ENCODE assay signal across 25 cellular contexts in genomic region chr16:16197966-16198365, GRCh38. TPM values are rescaled to one million over a fixed set of nuclear protein-coding genes. Genes with fewer than 3 reads are reported as not detected.
DNase-seq lines count a peak whose midpoint lies in the region; ATAC-seq, FAIRE-seq and TF ChIP-seq lines count a peak whose summit lies in the region.
"Had no signal": no experiment of that assay in that cellular context is flagged by ENCODE, and none has a peak within 500 bp of the region (broad histone marks: within the 10 kb centered on the region; RNA-seq: fewer than 3 reads in every experiment).

No MANE protein-coding gene starts in this region.

- H3K4me3 ChIP-seq in HepG2 (replicated peaks in 1 of 3; ENCODE audit: insufficient read depth in 1 of 3, low read depth in 2 of 3, low read length in 3 of 3) (no peak overlapping the region), right lobe of liver (no peak overlapping the region), RWPE2 (ENCODE audit: severe bottlenecking) (no peak overlapping the region)
- H3K4me3 ChIP-seq: A549, GM12878 had no signal

- no peak for FAIRE-seq in HepG2 (lab: Jason Lieb, UNC)
- FAIRE-seq: A549, GM12878, GM12892, GM18507 had no signal

- no peak overlapping the region for H3K9ac ChIP-seq in HepG2 (ENCODE audit: insufficient read depth, low read depth, low read length)

- 98% methylated on average over 17 of the region's 17 CpGs for WGBS in HepG2 (ENCODE audit: low lambda C conversion rate)
- 69% methylated on average over 11 of the region's 17 CpGs for WGBS in right lobe of liver (ENCODE audit: insufficient coverage, low coverage, low lambda C conversion rate, missing lambda C conversion rate)

- no peaks in the 10 kb centered on the region for H3K27me3 ChIP-seq in HepG2 (ENCODE audit: control insufficient read depth in 1 of 2, insufficient read depth in 2 of 2, low read length in 2 of 2)
- no peaks in the 10 kb centered on the region for H3K27me3 ChIP-seq in right lobe of liver
- no peaks in the 10 kb centered on the region for H3K27me3 ChIP-seq in RWPE2 (ENCODE audit: insufficient read depth, poor library complexity, severe bottlenecking)

- H3K4me1 ChIP-seq in HepG2 (ENCODE audit: insufficient read depth, low read length) (no peaks in the 10 kb centered on the region), right lobe of liver (no peaks in the 10 kb centered on the region), RWPE2 (ENCODE audit: insufficient read depth, poor library complexity, severe bottlenecking) (no peaks in the 10 kb centered on the region)

- in situ Hi-C loops in HepG2 (cut with HindIII; ENCODE audit: extremely low pct_ligation_motif_present, low pct_unique_long_range_greater_than_20kb) = no loop called here

- intact Hi-C loops in HepG2 (cut with micrococcal nuclease; ENCODE audit: unreplicated experiment) = no loop called here
- intact Hi-C loops in right lobe of liver (cut with DNase I) = no loop called here

- DNase-seq in HepG2 (ENCODE audit: low spot score) (no peak), right lobe of liver (no peak), RWPE2 (ENCODE audit: low spot score) (peak; percentile 61), DMS153 (lab: John Stamatoyannopoulos, UW) (no peak)
- DNase-seq: AML-193; C1 segment of cervical spinal cord; CD4-positive, alpha-beta memory T cell; CD4-positive, CD25-positive, alpha-beta regulatory T cell; CD8-positive, alpha-beta memory T cell; COR-L47; DMS 273 treated with DMSO at 0.1 percent for 48 hours; DMS79 treated with DMSO at 0.1 percent for 48 hours; EL; GDM1 had no signal

- H3K36me3 Mint-ChIP-seq in stimulated activated memory B cell treated with anti-CD40 and anti-IgM and Interleukin-4, amounts not matched to agents 10 μg/mL and 1 μg/mL and 100 μg/mL, for 72 hours = no peaks in the 10 kb centered on the region
- H3K36me3 Mint-ChIP-seq: CD4-positive, alpha-beta memory T cell; CD4-positive, CD25-positive, alpha-beta regulatory T cell; CD8-positive, alpha-beta memory T cell had no signal

- no peak overlapping the region for H3K4me2 ChIP-seq in HepG2 (ENCODE audit: low read depth, low read length)
- H3K4me2 ChIP-seq: A549 had no signal

- TF ChIP-seq EP300 in HepG2 (IDR thresholded peaks at IDR 0.05; ENCODE audit: low read depth in 2 of 2, low read length in 2 of 2) (no peak), HepG2 (CRISPR knock-in tag; IDR thresholded peaks at IDR 0.05; ENCODE audit: borderline replicate concordance) (no peak)

- H3K79me2 ChIP-seq in HepG2 (ENCODE audit: insufficient read depth, low read length) = no peaks in the 10 kb centered on the region

- no peak overlapping the region for H3K4me3 Mint-ChIP-seq in stimulated activated memory B cell treated with anti-CD40 and anti-IgM and Interleukin-4, amounts not matched to agents 10 μg/mL and 1 μg/mL and 100 μg/mL, for 72 hours
- H3K4me3 Mint-ChIP-seq: B cell; CD14-positive monocyte; CD4-positive, alpha-beta memory T cell; CD4-positive, CD25-positive, alpha-beta regulatory T cell; CD8-positive, alpha-beta memory T cell had no signal

- peaks cover 25 to 58% of the 10 kb centered on the region in 2 experiments for H3K36me3 ChIP-seq in HepG2 (replicated peaks in 1 of 2; ENCODE audit: control insufficient read depth in 1 of 2, insufficient read depth in 2 of 2, low read length in 2 of 2)
- peaks cover 0 to 51% (median 22%) of the 10 kb centered on the region in 4 donors for H3K36me3 ChIP-seq in right lobe of liver
- no peaks in the 10 kb centered on the region for H3K36me3 ChIP-seq in RWPE2 (ENCODE audit: low read depth)

- no peaks in the 10 kb centered on the region for H3K27me3 Mint-ChIP-seq in stimulated activated memory B cell treated with anti-CD40 and anti-IgM and Interleukin-4, amounts not matched to agents 10 μg/mL and 1 μg/mL and 100 μg/mL, for 72 hours
- H3K27me3 Mint-ChIP-seq: B cell had no signal

- CTCF ChIA-PET in HepG2 (lab: Yijun Ruan, JAX; ENCODE audit: low intra/inter-chr PET ratio, low total read pairs) = no interaction called here

- peak overlapping the region; percentile 75 for H3K27ac Mint-ChIP-seq in stimulated activated memory B cell treated with anti-CD40 and anti-IgM and Interleukin-4, amounts not matched to agents 10 μg/mL and 1 μg/mL and 100 μg/mL, for 72 hours
- H3K27ac Mint-ChIP-seq: B cell; CD4-positive, CD25-positive, alpha-beta regulatory T cell; CD8-positive, alpha-beta memory T cell had no signal

- no TSS peak for BruUV-seq in HepG2 (replicated peaks; lab: Mats Ljungman, UMichigan)

- TF ChIP-seq CTCF in HepG2 (CRISPR knock-in tag; IDR thresholded peaks at IDR 0.05) (no peak), right lobe of liver (IDR thresholded peaks at IDR 0.05) (no peak), RWPE2 (IDR thresholded peaks at IDR 0.05; ENCODE audit: poor library complexity, severe bottlenecking) (no peak)

- peaks cover 19% of the 10 kb centered on the region for H3K4me1 Mint-ChIP-seq in stimulated activated memory B cell treated with anti-CD40 and anti-IgM and Interleukin-4, amounts not matched to agents 10 μg/mL and 1 μg/mL and 100 μg/mL, for 72 hours
- H3K4me1 Mint-ChIP-seq: CD8-positive, alpha-beta memory T cell had no signal

- POLR2A ChIA-PET in HepG2 (lab: Yijun Ruan, JAX) = no interaction called here

- no peak overlapping the region for H3K27ac ChIP-seq in HepG2 (ENCODE audit: extremely low read length, insufficient read depth, low read length)
- H3K27ac ChIP-seq in right lobe of liver = no peak overlapping the region
- no peak overlapping the region for H3K27ac ChIP-seq in RWPE2 (ENCODE audit: poor library complexity, severe bottlenecking)
- H3K27ac ChIP-seq: 22Rv1, A549 had no signal

- no peak for TF ChIP-seq RAD21 in HepG2 (CRISPR knock-in tag; IDR thresholded peaks at IDR 0.05)

- H4K20me1 ChIP-seq in HepG2 (ENCODE audit: insufficient read depth, low read length) = peaks cover 3% of the 10 kb centered on the region; the same call in 1 of the 2 replicates

- no peak for TF ChIP-seq POLR2A in HepG2 (IDR thresholded peaks at IDR 0.05; ENCODE audit: insufficient read depth in 1 of 2, low read depth in 2 of 2, low read length in 2 of 2)
- TF ChIP-seq POLR2A in right lobe of liver (IDR thresholded peaks at IDR 0.05) = no peak

- H2AFZ ChIP-seq in HepG2 (ENCODE audit: low read length) = no peak overlapping the region

- H3K9me3 Mint-ChIP-seq in stimulated activated memory B cell treated with anti-CD40 and anti-IgM and Interleukin-4, amounts not matched to agents 10 μg/mL and 1 μg/mL and 100 μg/mL, for 72 hours = no peaks in the 10 kb centered on the region
- H3K9me3 Mint-ChIP-seq: CD14-positive monocyte; CD4-positive, alpha-beta memory T cell; CD4-positive, CD25-positive, alpha-beta regulatory T cell; CD8-positive, alpha-beta memory T cell had no signal

- H3K9me3 ChIP-seq in HepG2 (ENCODE audit: low read length) (no peaks in the 10 kb centered on the region), right lobe of liver (no peaks in the 10 kb centered on the region), RWPE2 (ENCODE audit: severe bottlenecking) (no peaks in the 10 kb centered on the region)
- H3K9me3 ChIP-seq: A549 had no signal

- ATAC-seq in HepG2 = no peak
- no peak for ATAC-seq in right lobe of liver
- no peak for ATAC-seq in RWPE2 (ENCODE audit: low read depth)
- no peak for ATAC-seq in stimulated activated memory B cell treated with anti-CD40 and anti-IgM and Interleukin-4, amounts not matched to agents 10 μg/mL and 1 μg/mL and 100 μg/mL, for 72 hours
- ATAC-seq in GM19328 (IDR thresholded peaks at IDR 0.05; ENCODE audit: unreplicated experiment) = no peak
- ATAC-seq: A549, GM12878 had no signal

RNA-seq across cellular contexts. Expression of gene ABCC6, which starts 25.3 kb away (rescaled TPM):
- total RNA-seq in HepG2 (2016; rRNA removed; fragmentation: Illumina TruSeq; extraction: Trizol) = 69.0 and 105 TPM in 2 replicates
- 46.6 and 50.0 TPM in 2 replicates for total RNA-seq in HepG2 (2016; cell fraction: cytosol; rRNA removed; fragmentation: Illumina TruSeq; extraction: Trizol; ENCODE audit: low read depth)
- 66.2 and 111 TPM in 2 replicates for total RNA-seq in HepG2 (2016; cell fraction: insoluble cytoplasmic fraction; rRNA removed; fragmentation: Illumina TruSeq; extraction: Trizol)
- 72.4 and 74.0 TPM in 2 replicates for total RNA-seq in HepG2 (2016; cell fraction: membrane; rRNA removed; fragmentation: Illumina TruSeq; extraction: Trizol)
- total RNA-seq in HepG2 (2016; cell fraction: nucleus; rRNA removed; fragmentation: Illumina TruSeq; extraction: Trizol) = 130 and 145 TPM in 2 replicates
- 82.4 and 93.6 TPM in 2 replicates for polyA plus RNA-seq in HepG2 (2011; rRNA removed)
- 54.2 and 60.1 TPM in 2 replicates for polyA plus RNA-seq in HepG2 (2011; cell fraction: cytosol; rRNA removed)
- 278 and 296 TPM in 2 replicates for polyA plus RNA-seq in HepG2 (2011; cell fraction: nucleus; rRNA removed)
- polyA plus RNA-seq in HepG2 (2012) = 40.5 and 55.8 TPM in 2 replicates
- polyA plus RNA-seq in HepG2 (2016; cell fraction: cytosol; fragmentation: Illumina TruSeq; extraction: Trizol; ENCODE audit: low read depth) = 42.5 and 47.9 TPM in 2 replicates
- 81.9 and 89.8 TPM in 2 replicates for polyA plus RNA-seq in HepG2 (2016; cell fraction: insoluble cytoplasmic fraction; fragmentation: Illumina TruSeq; extraction: Trizol; ENCODE audit: low read depth)
- 76.1 and 80.8 TPM in 2 replicates for polyA plus RNA-seq in HepG2 (2016; cell fraction: membrane; fragmentation: Illumina TruSeq; extraction: Trizol; ENCODE audit: low read depth)
- 234 and 237 TPM in 2 replicates for polyA plus RNA-seq in HepG2 (2016; cell fraction: nucleus; fragmentation: Illumina TruSeq; extraction: Trizol; ENCODE audit: insufficient read depth, low read depth)
- 3.8 and 144 TPM in 2 replicates for polyA minus RNA-seq in HepG2 (2011; rRNA and poly(A)+ RNA removed; ENCODE audit: low replicate concordance)
- 22.9 and 30.3 TPM in 2 replicates for polyA minus RNA-seq in HepG2 (2011; cell fraction: cytosol; rRNA and poly(A)+ RNA removed)
- 184 and 244 TPM in 2 replicates for polyA minus RNA-seq in HepG2 (2011; cell fraction: nucleus; rRNA and poly(A)+ RNA removed)
- 100 to 1,000 TPM in 3 of 6 experiments, 10 to 100 TPM in 3; 54.9 to 115 (median 97.1) TPM for total RNA-seq in right lobe of liver
- total RNA-seq: A172; B cell; CD4-positive, alpha-beta memory T cell; CD4-positive, CD25-positive, alpha-beta regulatory T cell; CD8-positive, alpha-beta memory T cell; Daoy; GM12878 had no signal

RNA-seq across cellular contexts. Expression of gene NOMO3, which starts 34.4 kb away (rescaled TPM):
- total RNA-seq in HepG2 (2016; rRNA removed; fragmentation: Illumina TruSeq; extraction: Trizol) = 17.2 and 44.0 TPM in 2 replicates
- total RNA-seq in HepG2 (2016; cell fraction: cytosol; rRNA removed; fragmentation: Illumina TruSeq; extraction: Trizol; ENCODE audit: low read depth) = 31.5 and 33.0 TPM in 2 replicates
- 14.3 and 47.7 TPM in 2 replicates for total RNA-seq in HepG2 (2016; cell fraction: insoluble cytoplasmic fraction; rRNA removed; fragmentation: Illumina TruSeq; extraction: Trizol)
- total RNA-seq in HepG2 (2016; cell fraction: membrane; rRNA removed; fragmentation: Illumina TruSeq; extraction: Trizol) = 25.3 and 26.3 TPM in 2 replicates
- 79.2 and 109 TPM in 2 replicates for total RNA-seq in HepG2 (2016; cell fraction: nucleus; rRNA removed; fragmentation: Illumina TruSeq; extraction: Trizol)
- polyA plus RNA-seq in HepG2 (2011; rRNA removed) = 80.8 and 85.8 TPM in 2 replicates
- 22.4 and 52.5 TPM in 2 replicates for polyA plus RNA-seq in HepG2 (2011; cell fraction: cytosol; rRNA removed)
- polyA plus RNA-seq in HepG2 (2011; cell fraction: nucleus; rRNA removed) = 206 and 219 TPM in 2 replicates
- 98.9 and 131 TPM in 2 replicates for polyA plus RNA-seq in HepG2 (2012)
- polyA plus RNA-seq in HepG2 (2016; cell fraction: cytosol; fragmentation: Illumina TruSeq; extraction: Trizol; ENCODE audit: low read depth) = 2.0 and 3.3 TPM in 2 replicates
- polyA plus RNA-seq in HepG2 (2016; cell fraction: insoluble cytoplasmic fraction; fragmentation: Illumina TruSeq; extraction: Trizol; ENCODE audit: low read depth) = 7.8 and 8.3 TPM in 2 replicates
- 3.5 and 4.3 TPM in 2 replicates for polyA plus RNA-seq in HepG2 (2016; cell fraction: membrane; fragmentation: Illumina TruSeq; extraction: Trizol; ENCODE audit: low read depth)
- 123 and 146 TPM in 2 replicates for polyA plus RNA-seq in HepG2 (2016; cell fraction: nucleus; fragmentation: Illumina TruSeq; extraction: Trizol; ENCODE audit: insufficient read depth, low read depth)
- polyA minus RNA-seq in HepG2 (2011; rRNA and poly(A)+ RNA removed; ENCODE audit: low replicate concordance) = 124 and 446 TPM in 2 replicates
- 66.0 and 80.2 TPM in 2 replicates for polyA minus RNA-seq in HepG2 (2011; cell fraction: cytosol; rRNA and poly(A)+ RNA removed)
- polyA minus RNA-seq in HepG2 (2011; cell fraction: nucleus; rRNA and poly(A)+ RNA removed) = 170 and 246 TPM in 2 replicates
- total RNA-seq in right lobe of liver = 10 to 100 TPM; 23.5 to 50.4 (median 31.5) TPM
